1 cellular context compared by ENCODE assay signal in genomic region chr1:212959266-212960220, GRCh38.
TF ChIP-seq lines count a peak whose summit lies in the region.

No MANE protein-coding gene starts in this region.

TF ChIP-seq in GM23338, 12 proteins besides CTCF, POLR2A, EP300 and RAD21 (continued from another document):
- TF ChIP-seq ZNF462 (CRISPR knock-in tag; IDR thresholded peaks at IDR 0.05) = no peak
- TF ChIP-seq NANOG (IDR thresholded peaks at IDR 0.05; ENCODE audit: borderline replicate concordance) = no peak
- no peak for TF ChIP-seq ZNF331 (CRISPR knock-in tag; IDR thresholded peaks at IDR 0.05; ENCODE audit: low read depth)
- TF ChIP-seq EZH2 (IDR thresholded peaks at IDR 0.05; ENCODE audit: low read depth, unreplicated experiment) = no peak
- no peak for TF ChIP-seq EZH2phosphoT487 (IDR thresholded peaks at IDR 0.05; ENCODE audit: unreplicated experiment)
- no peak; the same call in 1 of the 2 replicates for TF ChIP-seq POLR2AphosphoS5 (IDR thresholded peaks at IDR 0.05; ENCODE audit: low read depth)
